Comparison of ENCODE assay signal across 27 cellular contexts in the genomic region with DNA sequence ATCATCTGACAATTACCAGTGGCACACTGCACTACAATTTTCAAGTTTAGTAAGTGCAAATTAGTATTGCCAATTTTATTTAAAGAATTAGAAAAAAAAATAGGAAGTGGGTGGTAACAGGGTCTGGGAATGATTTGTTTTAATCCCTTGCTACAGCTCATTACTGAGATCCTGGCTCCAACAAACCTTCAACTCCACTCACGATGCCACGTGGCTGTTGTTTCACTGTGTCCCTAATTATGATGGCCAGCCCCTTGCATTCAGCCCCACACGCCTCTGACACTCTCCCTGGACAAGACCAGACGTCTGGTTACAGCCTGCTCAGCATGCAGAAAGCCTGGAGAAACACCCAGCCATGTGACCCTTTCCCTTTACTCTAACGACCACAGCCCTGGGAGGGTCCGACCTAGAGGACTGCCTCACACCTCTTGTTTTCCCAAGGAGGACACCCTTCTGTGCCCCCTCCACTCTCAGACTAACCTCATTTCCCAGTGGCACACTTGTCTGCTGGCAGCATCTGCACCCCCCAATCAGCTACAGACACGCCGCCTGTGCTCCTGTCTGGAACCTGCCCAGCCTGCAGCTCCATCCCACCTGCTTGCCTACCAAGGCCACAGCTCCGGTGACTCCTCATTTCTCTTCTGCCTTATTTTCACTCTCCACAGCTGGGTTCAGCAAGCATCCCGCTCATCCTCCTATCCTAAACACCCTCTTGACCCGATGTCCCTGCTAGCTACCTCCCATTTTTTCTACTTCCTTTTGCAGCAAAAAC. TPM values are rescaled to one million over a fixed set of nuclear protein-coding genes. Genes with fewer than 3 reads are reported as not detected.
"Had no signal": no experiment of that assay in that cellular context is flagged by ENCODE, and none has a peak within 500 bp of the region (broad histone marks: within the 10 kb centered on the region; RNA-seq: fewer than 3 reads in every experiment).

No MANE protein-coding gene starts in this region.

- H3K36me3 ChIP-seq: uterus had no signal

- H3K4me3 ChIP-seq: coronary artery, hepatocyte, left ventricle myocardium inferior, SK-N-MC, smooth muscle cell, stomach, suprapubic skin, uterus had no signal

- H3K27ac ChIP-seq: coronary artery, hepatocyte, left ventricle myocardium inferior, SK-N-MC, stomach, suprapubic skin, uterus, WERI-Rb-1 had no signal

- H3K27ac Mint-ChIP-seq: activated CD4-positive, alpha-beta T cell treated with anti-CD3 and anti-CD28 coated beads for 36 hours; activated CD8-positive, alpha-beta memory T cell treated with anti-CD3 and anti-CD28 coated beads, Interleukin-2, amount 10 ng/mL, durations not matched to agents 7 days and 5 days; activated naive CD4-positive, alpha-beta T cell treated with anti-CD3 and anti-CD28 coated beads, Interleukin-2, amount 50 U/mL, for 72 hours; stimulated activated memory B cell treated with anti-CD40 and anti-IgM and Interleukin-4, amounts not matched to agents 10 μg/mL and 1 μg/mL and 100 μg/mL, for 72 hours; T-helper 2 cell treated with Interferon-gamma antibody and Interleukin-4, amounts not matched to agents 5 μg/mL and 100 μg/mL, for 36 hours had no signal

- H3K4me1 ChIP-seq: left ventricle myocardium inferior, stomach, suprapubic skin, uterus had no signal

- H3K27me3 Mint-ChIP-seq: activated CD4-positive, alpha-beta T cell treated with anti-CD3 and anti-CD28 coated beads for 36 hours; stimulated activated memory B cell treated with anti-CD40 and anti-IgM and Interleukin-4, amounts not matched to agents 10 μg/mL and 1 μg/mL and 100 μg/mL, for 72 hours had no signal

- FAIRE-seq: bronchial epithelial cell had no signal

- H3K27me3 ChIP-seq: hepatocyte, stomach, suprapubic skin, uterus had no signal

- ATAC-seq: activated CD4-positive, alpha-beta T cell treated with anti-CD3 and anti-CD28 coated beads for 36 hours; activated CD8-positive, alpha-beta memory T cell treated with anti-CD3 and anti-CD28 coated beads, Interleukin-2, amount 10 ng/mL, durations not matched to agents 7 days and 5 days; activated naive CD4-positive, alpha-beta T cell treated with anti-CD3 and anti-CD28 coated beads, Interleukin-2, amount 50 U/mL, for 72 hours; naive thymus-derived CD4-positive, alpha-beta T cell; sciatic nerve; stimulated activated memory B cell treated with anti-CD40 and anti-IgM and Interleukin-4, amounts not matched to agents 10 μg/mL and 1 μg/mL and 100 μg/mL, for 72 hours had no signal

- H3K4me3 Mint-ChIP-seq: activated CD4-positive, alpha-beta T cell treated with anti-CD3 and anti-CD28 coated beads for 36 hours; activated CD8-positive, alpha-beta memory T cell treated with anti-CD3 and anti-CD28 coated beads, Interleukin-2, amount 10 ng/mL, durations not matched to agents 7 days and 5 days; naive thymus-derived CD4-positive, alpha-beta T cell; stimulated activated memory B cell treated with anti-CD40 and anti-IgM and Interleukin-4, amounts not matched to agents 10 μg/mL and 1 μg/mL and 100 μg/mL, for 72 hours; T-helper 2 cell treated with Interferon-gamma antibody and Interleukin-4, amounts not matched to agents 5 μg/mL and 100 μg/mL, for 36 hours had no signal

- H3K9me3 ChIP-seq: left ventricle myocardium inferior, stomach, suprapubic skin, uterus had no signal

- H3K36me3 Mint-ChIP-seq: activated CD8-positive, alpha-beta memory T cell treated with anti-CD3 and anti-CD28 coated beads, Interleukin-2, amount 10 ng/mL, durations not matched to agents 7 days and 5 days; activated naive CD4-positive, alpha-beta T cell treated with anti-CD3 and anti-CD28 coated beads, Interleukin-2, amount 50 U/mL, for 72 hours; naive thymus-derived CD4-positive, alpha-beta T cell; stimulated activated memory B cell treated with anti-CD40 and anti-IgM and Interleukin-4, amounts not matched to agents 10 μg/mL and 1 μg/mL and 100 μg/mL, for 72 hours had no signal

- H3K9me3 Mint-ChIP-seq: activated naive CD4-positive, alpha-beta T cell treated with anti-CD3 and anti-CD28 coated beads, Interleukin-2, amount 50 U/mL, for 72 hours; immature natural killer cell; naive thymus-derived CD4-positive, alpha-beta T cell; stimulated activated memory B cell treated with anti-CD40 and anti-IgM and Interleukin-4, amounts not matched to agents 10 μg/mL and 1 μg/mL and 100 μg/mL, for 72 hours; T-helper 2 cell treated with Interferon-gamma antibody and Interleukin-4, amounts not matched to agents 5 μg/mL and 100 μg/mL, for 36 hours had no signal

- DNase-seq: activated CD4-positive, alpha-beta T cell treated with anti-CD3 and anti-CD28 coated beads for 36 hours; activated CD4-positive, alpha-beta T cell treated with anti-CD3 and anti-CD28 coated beads, Interleukin-2, amount 50 U/mL, for 4 hours; activated CD8-positive, alpha-beta memory T cell treated with anti-CD3 and anti-CD28 coated beads, Interleukin-2, amount 10 ng/mL, durations not matched to agents 7 days and 5 days; activated gamma-delta T cell; activated T-cell treated with anti-CD3 and anti-CD28 coated beads for 4 hours; foreskin melanocyte; immature natural killer cell; left ventricle myocardium inferior; naive thymus-derived CD4-positive, alpha-beta T cell; stimulated activated CD4-positive, alpha-beta T cell treated with anti-CD3 and anti-CD28 coated beads, Interleukin-15, amount 100 ng/mL, for 24 hours; stomach; trophoblast cell; uterus; WERI-Rb-1 had no signal

RNA-seq across cellular contexts. Expression of gene GSC2, which starts 46.9 kb away (rescaled TPM):
- total RNA-seq: activated CD4-positive, alpha-beta T cell treated with anti-CD3 and anti-CD28 coated beads for 36 hours; activated CD8-positive, alpha-beta memory T cell treated with anti-CD3 and anti-CD28 coated beads, Interleukin-2, amount 10 ng/mL, durations not matched to agents 7 days and 5 days; activated naive CD4-positive, alpha-beta T cell treated with anti-CD3 and anti-CD28 coated beads, Interleukin-2, amount 50 U/mL, for 72 hours; bronchial epithelial cell; epithelial cell of proximal tubule; hepatocyte; left ventricle myocardium inferior; lung microvascular endothelial cell; naive thymus-derived CD4-positive, alpha-beta T cell; renal cortical epithelial cell; sciatic nerve; smooth muscle cell; stomach; suprapubic skin; uterus had no signal
- polyA plus RNA-seq: hepatocyte; immature natural killer cell; naive thymus-derived CD4-positive, alpha-beta T cell; smooth muscle cell; stomach had no signal
